Comparison of ENCODE assay signal across 20 cellular contexts in genomic region chr2:235868224-235868623, GRCh38.
DNase-seq lines count a peak whose midpoint lies in the region; ATAC-seq, FAIRE-seq and TF ChIP-seq lines count a peak whose summit lies in the region.
"Had no signal": no experiment of that assay in that cellular context is flagged by ENCODE, and none has a peak within 500 bp of the region (broad histone marks: within the 10 kb centered on the region; RNA-seq: fewer than 3 reads in every experiment).

No MANE protein-coding gene starts in this region.

- H3K4me3 ChIP-seq in IMR-90 (ENCODE audit: insufficient read depth, low read depth, low read length), result no peak overlapping the region
- no peak overlapping the region for H3K4me3 ChIP-seq in small intestine (ENCODE audit: low read depth in 1 of 2, low read length in 2 of 2)
- H3K4me3 ChIP-seq: GM23338, MG63, Peyer's patch had no signal

- no peak overlapping the region for H2AFZ ChIP-seq in IMR-90 (replicated peaks; ENCODE audit: low read length, poor library complexity)
- H2AFZ ChIP-seq: GM23338 had no signal

- H3K79me1 ChIP-seq in IMR-90 (ENCODE audit: low read depth in 1 of 2, low read length in 2 of 2), result peaks cover 0 to 3% of the 10 kb centered on the region in 2 experiments; a peak in 2 of 4 replicates

- no peaks in the 10 kb centered on the region for H3K27me3 Mint-ChIP-seq in type B pancreatic cell

- POLR2A ChIA-PET in IMR-90 (lab: Charles Lee; ENCODE audit: unreplicated experiment), result no interaction called here

- BruUV-seq in IMR-90 (replicated peaks; lab: Mats Ljungman, UMichigan), result no TSS peak

- no peak overlapping the region for H2BK120ac ChIP-seq in IMR-90 (ENCODE audit: low read depth, low read length)

- dilution Hi-C loops in IMR-90 (cut with HindIII; ENCODE audit: low sequenced_read_pairs, unreplicated experiment), result no loop called here

- H4K20me1 ChIP-seq in IMR-90 (ENCODE audit: insufficient read depth, low read length), result peaks cover 4% of the 10 kb centered on the region; the same call in 1 of the 2 replicates

- DNase-seq in IMR-90, result peak; percentile 13
- DNase-seq in amniotic epithelial cell (ENCODE audit: low read depth), result peak; percentile 78
- peak; percentile 51 for DNase-seq in Right ventricle myocardium superior
- DNase-seq in left kidney (ENCODE audit: low read depth, low spot score), result peak; percentile 75
- no peak for DNase-seq in type B pancreatic cell (ENCODE audit: extremely low spot score, unreplicated experiment)
- DNase-seq in GM12891 (ENCODE audit: insufficient read length, low spot score), result no peak
- DNase-seq in small intestine, result no peak
- DNase-seq: AML-193, DMS79, MG63, NCI-H1105, NCI-H1694 treated with DMSO at 0.1 percent for 48 hours, NCI-H2171, Peyer's patch, SHP77 treated with DMSO at 0.1 percent for 48 hours had no signal

- no peaks in the 10 kb centered on the region for H3K27me3 ChIP-seq in IMR-90 (ENCODE audit: control insufficient read depth, insufficient read depth, low read length)
- no peaks in the 10 kb centered on the region for H3K27me3 ChIP-seq in small intestine (ENCODE audit: control insufficient read depth in 2 of 2, insufficient read depth in 2 of 2, low read length in 2 of 2)
- H3K27me3 ChIP-seq: MG63, Peyer's patch had no signal

- H3K27ac Mint-ChIP-seq in type B pancreatic cell, result no peak overlapping the region

- FAIRE-seq in GM12891 (lab: Jason Lieb, UNC) (no peak), small intestine (lab: Jason Lieb, UNC) (no peak)
- FAIRE-seq: G401.6, GM12892 had no signal

- no peaks in the 10 kb centered on the region; the same call in 1 of the 2 replicates for H3K9me1 ChIP-seq in IMR-90 (ENCODE audit: insufficient read depth, low read length)

- no peak overlapping the region for H4K5ac ChIP-seq in IMR-90 (ENCODE audit: low read depth, low read length)

- no peak overlapping the region for H4K91ac ChIP-seq in IMR-90 (ENCODE audit: insufficient read depth, low read depth, low read length)

- H3K36me3 Mint-ChIP-seq in type B pancreatic cell, result peaks cover 17% of the 10 kb centered on the region

- H3K9me3 ChIP-seq in IMR-90 (ENCODE audit: control insufficient read depth, insufficient read depth, low read length), result peaks cover 12% of the 10 kb centered on the region
- no peaks in the 10 kb centered on the region for H3K9me3 ChIP-seq in small intestine (ENCODE audit: control insufficient read depth, low read depth)
- H3K9me3 ChIP-seq: MG63, Peyer's patch had no signal

- peaks cover 5% of the 10 kb centered on the region for H3K9me3 Mint-ChIP-seq in type B pancreatic cell

- no peak overlapping the region for H3K56ac ChIP-seq in IMR-90 (ENCODE audit: extremely low read depth, insufficient read depth, low read length)

- TF ChIP-seq POLR2A in IMR-90 (IDR thresholded peaks at IDR 0.05; ENCODE audit: low read depth, low read length), result no peak
- no peak for TF ChIP-seq POLR2A in GM12891 (IDR thresholded peaks at IDR 0.05; ENCODE audit: low read depth, low read length)

- no peak for TF ChIP-seq RAD21 in IMR-90 (IDR thresholded peaks at IDR 0.05; ENCODE audit: low read length)

- H3K36me3 ChIP-seq in IMR-90 (ENCODE audit: control insufficient read depth, insufficient read depth, low read length), result 0 out of 2 replicates have a peak, but pooled peaks cover 1% of the 10 kb centered on the region
- H3K36me3 ChIP-seq in small intestine (ENCODE audit: control insufficient read depth in 2 of 2, insufficient read depth in 2 of 2, low read length in 2 of 2), result no peaks in the 10 kb centered on the region
- H3K36me3 ChIP-seq: Peyer's patch had no signal

- H3K27ac ChIP-seq in IMR-90 (ENCODE audit: insufficient read depth, low read length) (no peak overlapping the region), small intestine (ENCODE audit: low read depth in 1 of 2, low read length in 1 of 2) (no peak overlapping the region)
- H3K27ac ChIP-seq: HL-60, Peyer's patch had no signal

- H2AK9ac ChIP-seq in IMR-90 (replicated peaks; ENCODE audit: low read depth, low read length, poor library complexity), result no peak overlapping the region

- CTCF ChIA-PET in IMR-90 (lab: Yijun Ruan, JAX), result interaction anchor here (0.7 kb wide), 1 partner anchor 179 kb away, joined by 4 read pairs; no protein-coding TSS in a partner anchor

- H3K4me3 Mint-ChIP-seq in type B pancreatic cell, result no peak overlapping the region
- H3K4me3 Mint-ChIP-seq: GM23338 had no signal

- H4K8ac ChIP-seq in IMR-90 (ENCODE audit: low read depth in 2 of 2, low read length in 2 of 2), result no peak overlapping the region

- peaks cover 28% of the 10 kb centered on the region for H3K4me1 Mint-ChIP-seq in type B pancreatic cell (ENCODE audit: unreplicated experiment)

- H3K18ac ChIP-seq in IMR-90 (ENCODE audit: low read depth, low read length), result no peak overlapping the region

- no peak overlapping the region for H3K9ac ChIP-seq in IMR-90 (ENCODE audit: low read depth, low read length)

- H2BK15ac ChIP-seq in IMR-90 (ENCODE audit: low read depth, low read length), result no peak overlapping the region

- H3K23ac ChIP-seq in IMR-90 (ENCODE audit: low read depth, low read length), result no peak overlapping the region

- ATAC-seq in IMR-90 (ENCODE audit: low read depth) (no peak; the same call in 1 of the 2 replicates), Right ventricle myocardium superior (ENCODE audit: poor library complexity) (peak; percentile 74), HG03460 (IDR thresholded peaks at IDR 0.05; ENCODE audit: unreplicated experiment) (no peak)
- ATAC-seq: GM23338 had no signal

- H3K4me1 ChIP-seq in IMR-90 (ENCODE audit: control insufficient read depth, insufficient read depth, low read length), result no peaks in the 10 kb centered on the region; the same call in 1 of the 2 replicates
- H3K4me1 ChIP-seq in small intestine (ENCODE audit: control insufficient read depth in 2 of 2, insufficient read depth in 1 of 2, low read depth in 1 of 2, low read length in 1 of 2), result no peaks in the 10 kb centered on the region
- H3K4me1 ChIP-seq: Peyer's patch had no signal

- in situ Hi-C loops in IMR-90 (cut with MboI; ENCODE audit: low sequenced_read_pairs), result no loop called here

- no peak overlapping the region for H3K4ac ChIP-seq in IMR-90 (ENCODE audit: low read depth, low read length)

- no peak overlapping the region for H2BK5ac ChIP-seq in IMR-90 (ENCODE audit: low read depth, low read length, poor library complexity, severe bottlenecking)

- H2BK20ac ChIP-seq in IMR-90 (ENCODE audit: low read depth, low read length), result no peak overlapping the region

- 47% methylated on average over 11 of the region's 16 CpGs; no CpG with 5 or more reads in 1 of the 2 experiments for WGBS in IMR-90 (ENCODE audit: extremely low coverage in 2 of 2, insufficient read length in 1 of 2), 2 experiments
- WGBS in small intestine, 3 donors, result 85 to 97% (median 93%) methylated on average over 16 of the region's 16 CpGs

- intact Hi-C loops in IMR-90 (cut with micrococcal nuclease) (no loop called here), Right ventricle myocardium superior (cut with DNase I) (no loop called here)

- no peak overlapping the region for H3K14ac ChIP-seq in IMR-90 (replicated peaks; ENCODE audit: low read depth, low read length)

- no peak overlapping the region for H2AK5ac ChIP-seq in IMR-90 (ENCODE audit: low read depth, low read length)

- TF ChIP-seq CTCF in IMR-90 (conservative IDR thresholded peaks at IDR 0.05; ENCODE audit: low read depth, low read length) (no peak), type B pancreatic cell (conservative IDR thresholded peaks at IDR 0.05) (no peak)

- H3K4me2 ChIP-seq in IMR-90 (ENCODE audit: low read depth, low read length), result no peak overlapping the region
- H3K4me2 ChIP-seq: GM23338 had no signal

TF ChIP-seq in IMR-90, 13 proteins besides CTCF, POLR2A, EP300 and RAD21:
- TF ChIP-seq BHLHE40 (IDR thresholded peaks at IDR 0.05; ENCODE audit: low read depth, low read length), result peak; percentile 82
- no peak for TF ChIP-seq MAZ (IDR thresholded peaks at IDR 0.05; ENCODE audit: borderline replicate concordance, low read depth, low read length)
- peak; percentile 91 for TF ChIP-seq CEBPB (IDR thresholded peaks at IDR 0.05; ENCODE audit: low read depth, low read length)

TF ChIP-seq in GM12891, 5 proteins besides CTCF, POLR2A, EP300 and RAD21:
- TF ChIP-seq TAF1 (IDR thresholded peaks at IDR 0.05; ENCODE audit: low read depth, low read length) (no peak), POU2F2 (IDR thresholded peaks at IDR 0.05; ENCODE audit: low read depth, low read length) (no peak), SPI1 (IDR thresholded peaks at IDR 0.05; ENCODE audit: low read depth, low read length) (no peak), POLR2AphosphoS5 (IDR thresholded peaks at IDR 0.05; ENCODE audit: low read depth, low read length) (no peak), PAX5 (IDR thresholded peaks at IDR 0.05; ENCODE audit: insufficient read depth, low read length, severe bottlenecking) (no peak)

Comparison
In these comparisons a context has a peak if more than half of its experiments do, and no peak if none do; other contexts are left out.
1. DNase-seq: peak in IMR-90 (single experiment), amniotic epithelial cell (single experiment), Right ventricle myocardium superior (single experiment) and left kidney (single experiment); none in type B pancreatic cell (single experiment), GM12891 (single experiment) and small intestine (single experiment).